1 cellular context compared by ENCODE assay signal in the genomic region with DNA sequence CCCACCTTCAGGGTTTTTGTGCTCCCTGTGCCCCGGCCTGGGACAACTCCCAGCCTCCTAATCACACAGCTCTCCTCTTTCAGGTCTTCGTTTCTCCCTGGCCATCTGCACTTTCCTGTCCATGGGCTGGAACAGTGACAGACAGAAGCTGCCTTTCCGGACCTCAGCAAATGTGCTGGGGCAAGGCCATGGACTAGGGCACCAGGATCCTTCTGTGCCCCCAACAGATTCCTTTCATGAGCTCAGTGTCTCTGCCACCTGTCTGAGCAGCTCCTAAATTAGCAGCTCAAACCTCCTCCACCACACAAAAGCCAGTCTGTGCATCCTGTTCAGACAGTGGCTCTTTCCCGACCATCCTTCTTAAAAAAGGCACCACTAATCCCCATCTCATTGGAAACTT.
TF ChIP-seq lines count a peak whose summit lies in the region.

No MANE protein-coding gene starts in this region.

TF ChIP-seq in IMR-90, 13 proteins besides CTCF, POLR2A, EP300 and RAD21:
- TF ChIP-seq FOS (IDR thresholded peaks at IDR 0.05; ENCODE audit: low read depth, low read length) (no peak), RCOR1 (IDR thresholded peaks at IDR 0.05; ENCODE audit: insufficient replicate concordance, low read length) (no peak), RFX5 (IDR thresholded peaks at IDR 0.05; ENCODE audit: low read depth, low read length) (no peak), MAFK (IDR thresholded peaks at IDR 0.05; ENCODE audit: low read depth, low read length) (no peak), CHD1 (IDR thresholded peaks at IDR 0.05; ENCODE audit: low read depth, low read length) (no peak), CEBPB (IDR thresholded peaks at IDR 0.05; ENCODE audit: low read depth, low read length) (no peak), MAZ (IDR thresholded peaks at IDR 0.05; ENCODE audit: borderline replicate concordance, low read depth, low read length) (no peak), NFE2L2 (IDR thresholded peaks at IDR 0.05; ENCODE audit: low read depth, low read length) (no peak), BHLHE40 (IDR thresholded peaks at IDR 0.05; ENCODE audit: low read depth, low read length) (no peak), MXI1 (IDR thresholded peaks at IDR 0.05; ENCODE audit: borderline replicate concordance, low read depth, low read length) (no peak), SMC3 (IDR thresholded peaks at IDR 0.05; ENCODE audit: low read depth, low read length) (no peak)
- TF ChIP-seq, protein P1, sequence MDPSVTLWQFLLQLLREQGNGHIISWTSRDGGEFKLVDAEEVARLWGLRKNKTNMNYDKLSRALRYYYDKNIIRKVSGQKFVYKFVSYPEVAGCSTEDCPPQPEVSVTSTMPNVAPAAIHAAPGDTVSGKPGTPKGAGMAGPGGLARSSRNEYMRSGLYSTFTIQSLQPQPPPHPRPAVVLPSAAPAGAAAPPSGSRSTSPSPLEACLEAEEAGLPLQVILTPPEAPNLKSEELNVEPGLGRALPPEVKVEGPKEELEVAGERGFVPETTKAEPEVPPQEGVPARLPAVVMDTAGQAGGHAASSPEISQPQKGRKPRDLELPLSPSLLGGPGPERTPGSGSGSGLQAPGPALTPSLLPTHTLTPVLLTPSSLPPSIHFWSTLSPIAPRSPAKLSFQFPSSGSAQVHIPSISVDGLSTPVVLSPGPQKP (IDR thresholded peaks at IDR 0.05; ENCODE audit: borderline replicate concordance, low read depth, low read length), result no peak
- TF ChIP-seq, protein P2, sequence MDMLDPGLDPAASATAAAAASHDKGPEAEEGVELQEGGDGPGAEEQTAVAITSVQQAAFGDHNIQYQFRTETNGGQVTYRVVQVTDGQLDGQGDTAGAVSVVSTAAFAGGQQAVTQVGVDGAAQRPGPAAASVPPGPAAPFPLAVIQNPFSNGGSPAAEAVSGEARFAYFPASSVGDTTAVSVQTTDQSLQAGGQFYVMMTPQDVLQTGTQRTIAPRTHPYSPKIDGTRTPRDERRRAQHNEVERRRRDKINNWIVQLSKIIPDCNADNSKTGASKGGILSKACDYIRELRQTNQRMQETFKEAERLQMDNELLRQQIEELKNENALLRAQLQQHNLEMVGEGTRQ (IDR thresholded peaks at IDR 0.05; ENCODE audit: low read depth, low read length), result no peak
